In the genomic region with DNA sequence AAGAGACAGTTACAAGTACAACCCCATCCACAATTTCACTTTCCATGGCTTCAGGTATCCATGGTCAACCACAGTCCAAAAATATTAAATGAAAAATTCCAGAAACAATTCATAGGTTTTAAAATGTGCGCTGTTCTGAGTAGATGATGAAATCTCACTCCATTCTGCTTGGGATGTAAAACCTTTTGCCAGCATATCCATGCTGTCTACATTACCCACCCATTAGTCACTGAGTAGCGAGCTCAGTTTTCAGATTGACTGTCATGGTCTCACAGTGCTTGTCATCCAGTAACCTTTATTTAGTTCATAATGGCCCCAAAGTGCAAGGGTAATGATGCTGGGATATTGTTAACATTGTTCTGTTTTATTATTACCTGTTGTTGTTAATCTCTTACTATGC, we compare ENCODE assay signal across 15 cellular contexts. TPM values are rescaled to one million over a fixed set of nuclear protein-coding genes. Genes with fewer than 3 reads are reported as not detected.
DNase-seq lines count a peak whose midpoint lies in the region; ATAC-seq, FAIRE-seq and TF ChIP-seq lines count a peak whose summit lies in the region.
"Had no signal": no experiment of that assay in that cellular context is flagged by ENCODE, and none has a peak within 500 bp of the region (broad histone marks: within the 10 kb centered on the region; RNA-seq: fewer than 3 reads in every experiment).

No MANE protein-coding gene starts in this region.

- H3K27me3 ChIP-seq in breast epithelium (no peaks in the 10 kb centered on the region), testis (no peaks in the 10 kb centered on the region), gastroesophageal sphincter (no peaks in the 10 kb centered on the region)
- H3K27me3 ChIP-seq: BLaER1 treated with 17β-estradiol and CSF1 and Interleukin-3, amounts not matched to agents 10 nM and 100 nM; left lung; pancreas had no signal

- POLR2A ChIA-PET in MCF 10A (lab: Yijun Ruan, JAX), result interaction anchor here (1.3 kb wide), 1 partner anchor 14 kb away, joined by 3 read pairs; no protein-coding TSS in a partner anchor

- no peak for FAIRE-seq in urothelium cell line (lab: Jason Lieb, UNC)
- FAIRE-seq: pancreas had no signal

- peak; percentile 93 for ATAC-seq in activated naive CD8-positive, alpha-beta T cell treated with anti-CD3 and anti-CD28 coated beads, Interleukin-2, amount 50 U/mL, for 24 hours
- no peak for ATAC-seq in gastroesophageal sphincter
- ATAC-seq: left lung, pancreas, T-helper 17 cell had no signal

- TF ChIP-seq POLR2A in breast epithelium (IDR thresholded peaks at IDR 0.05), result no peak
- no peak for TF ChIP-seq POLR2A in testis (IDR thresholded peaks at IDR 0.05)
- no peak for TF ChIP-seq POLR2A in gastroesophageal sphincter (IDR thresholded peaks at IDR 0.05)

- H3K9me3 Mint-ChIP-seq in MCF 10A (ENCODE audit: unreplicated experiment), result no peaks in the 10 kb centered on the region
- H3K9me3 Mint-ChIP-seq in activated naive CD8-positive, alpha-beta T cell treated with anti-CD3 and anti-CD28 coated beads, Interleukin-2, amount 50 U/mL, for 24 hours, result no peaks in the 10 kb centered on the region
- H3K9me3 Mint-ChIP-seq in activated CD4-positive, alpha-beta T cell treated with anti-CD3 and anti-CD28 coated beads, Interleukin-2, amount 10 ng/mL, durations not matched to agents 24 days and 14 days, result no peaks in the 10 kb centered on the region

- 95 to 100% methylated on average over 2 of the region's 2 CpGs for WGBS in testis, 2 donors
- WGBS in gastroesophageal sphincter (ENCODE audit: low coverage in 1 of 2), 2 donors, result 84 to 85% methylated on average over 2 of the region's 2 CpGs

- H3K36me3 ChIP-seq in breast epithelium, result peaks cover 4% of the 10 kb centered on the region
- no peaks in the 10 kb centered on the region for H3K36me3 ChIP-seq in testis (ENCODE audit: low read depth, missing control alignments)
- peaks cover 0 to 48% of the 10 kb centered on the region in 2 donors for H3K36me3 ChIP-seq in gastroesophageal sphincter

- intact Hi-C loops in MCF 10A (cut with micrococcal nuclease), result no loop called here
- intact Hi-C loops in breast epithelium (cut with DNase I; ENCODE audit: low total_unique reads), result no loop called here
- intact Hi-C loops in testis (cut with DNase I; ENCODE audit: low total_unique reads), result no loop called here
- intact Hi-C loops in activated CD4-positive, alpha-beta T cell treated with anti-CD3 and anti-CD28 coated beads, Interleukin-2, amount 10 ng/mL, durations not matched to agents 24 days and 14 days (cut with micrococcal nuclease), result no loop called here

- no peak overlapping the region for H3K4me3 ChIP-seq in breast epithelium
- no peak overlapping the region for H3K4me3 ChIP-seq in testis
- H3K4me3 ChIP-seq in gastroesophageal sphincter, result no peak overlapping the region
- H3K4me3 ChIP-seq: BLaER1 treated with 17β-estradiol and CSF1 and Interleukin-3, amounts not matched to agents 10 nM and 100 nM; left lung; pancreas had no signal

- no peak overlapping the region for H3K27ac Mint-ChIP-seq in MCF 10A (ENCODE audit: low read depth, unreplicated experiment)
- H3K27ac Mint-ChIP-seq in activated naive CD8-positive, alpha-beta T cell treated with anti-CD3 and anti-CD28 coated beads, Interleukin-2, amount 50 U/mL, for 24 hours, result peak overlapping the region; percentile 47
- H3K27ac Mint-ChIP-seq in activated CD4-positive, alpha-beta T cell treated with anti-CD3 and anti-CD28 coated beads, Interleukin-2, amount 10 ng/mL, durations not matched to agents 24 days and 14 days, result no peak overlapping the region
- H3K27ac Mint-ChIP-seq: T-helper 17 cell had no signal

- H3K36me3 Mint-ChIP-seq in MCF 10A (ENCODE audit: insufficient read depth, unreplicated experiment), result peaks cover 63% of the 10 kb centered on the region
- H3K36me3 Mint-ChIP-seq in activated naive CD8-positive, alpha-beta T cell treated with anti-CD3 and anti-CD28 coated beads, Interleukin-2, amount 50 U/mL, for 24 hours (ENCODE audit: low read depth), result peaks cover 51% of the 10 kb centered on the region
- H3K36me3 Mint-ChIP-seq in activated CD4-positive, alpha-beta T cell treated with anti-CD3 and anti-CD28 coated beads, Interleukin-2, amount 10 ng/mL, durations not matched to agents 24 days and 14 days (ENCODE audit: low read depth), result peaks cover 54% of the 10 kb centered on the region

- no peak overlapping the region for H3K4me3 Mint-ChIP-seq in MCF 10A (ENCODE audit: unreplicated experiment)
- H3K4me3 Mint-ChIP-seq in activated naive CD8-positive, alpha-beta T cell treated with anti-CD3 and anti-CD28 coated beads, Interleukin-2, amount 50 U/mL, for 24 hours, result no peak overlapping the region
- H3K4me3 Mint-ChIP-seq in activated CD4-positive, alpha-beta T cell treated with anti-CD3 and anti-CD28 coated beads, Interleukin-2, amount 10 ng/mL, durations not matched to agents 24 days and 14 days, result no peak overlapping the region
- H3K4me3 Mint-ChIP-seq: T-helper 17 cell had no signal

- CTCF ChIA-PET in MCF 10A (lab: Yijun Ruan, JAX), result interaction anchor here (0.6 to 1.6 kb wide), 2 partner anchors 14 to 19 kb away, joined by 3 to 9 read pairs; no protein-coding TSS in a partner anchor

- H3K27me3 Mint-ChIP-seq in MCF 10A (ENCODE audit: insufficient read depth, unreplicated experiment), result no peaks in the 10 kb centered on the region
- no peaks in the 10 kb centered on the region for H3K27me3 Mint-ChIP-seq in activated naive CD8-positive, alpha-beta T cell treated with anti-CD3 and anti-CD28 coated beads, Interleukin-2, amount 50 U/mL, for 24 hours
- H3K27me3 Mint-ChIP-seq in activated CD4-positive, alpha-beta T cell treated with anti-CD3 and anti-CD28 coated beads, Interleukin-2, amount 10 ng/mL, durations not matched to agents 24 days and 14 days, result no peaks in the 10 kb centered on the region
- H3K27me3 Mint-ChIP-seq: T-helper 17 cell had no signal

- no peaks in the 10 kb centered on the region for H3K9me3 ChIP-seq in breast epithelium
- no peaks in the 10 kb centered on the region for H3K9me3 ChIP-seq in testis
- no peaks in the 10 kb centered on the region for H3K9me3 ChIP-seq in gastroesophageal sphincter
- H3K9me3 ChIP-seq: BLaER1 treated with 17β-estradiol and CSF1 and Interleukin-3, amounts not matched to agents 10 nM and 100 nM; left lung; pancreas had no signal

- BruUV-seq in MCF 10A (replicated peaks; lab: Mats Ljungman, UMichigan), result no TSS peak

- no peak for TF ChIP-seq EP300 in gastroesophageal sphincter (IDR thresholded peaks at IDR 0.05)

- no peaks in the 10 kb centered on the region for H3K4me1 ChIP-seq in breast epithelium
- no peaks in the 10 kb centered on the region for H3K4me1 ChIP-seq in testis
- peaks cover 0 to 33% (median 0%) of the 10 kb centered on the region in 3 donors for H3K4me1 ChIP-seq in gastroesophageal sphincter
- H3K4me1 ChIP-seq: pancreas had no signal

- no peak overlapping the region for H3K27ac ChIP-seq in breast epithelium
- no peak overlapping the region for H3K27ac ChIP-seq in testis
- no peak overlapping the region for H3K27ac ChIP-seq in gastroesophageal sphincter
- H3K27ac ChIP-seq: BLaER1 treated with 17β-estradiol and CSF1 and Interleukin-3, amounts not matched to agents 10 nM and 100 nM; left lung; pancreas had no signal

- peaks cover 19% of the 10 kb centered on the region for H3K4me1 Mint-ChIP-seq in MCF 10A (ENCODE audit: insufficient read depth, unreplicated experiment)
- H3K4me1 Mint-ChIP-seq in activated naive CD8-positive, alpha-beta T cell treated with anti-CD3 and anti-CD28 coated beads, Interleukin-2, amount 50 U/mL, for 24 hours, result peaks cover 42% of the 10 kb centered on the region
- H3K4me1 Mint-ChIP-seq in activated CD4-positive, alpha-beta T cell treated with anti-CD3 and anti-CD28 coated beads, Interleukin-2, amount 10 ng/mL, durations not matched to agents 24 days and 14 days, result peaks cover 12% of the 10 kb centered on the region

- no peak for TF ChIP-seq CTCF in MCF 10A (IDR thresholded peaks at IDR 0.05; ENCODE audit: unreplicated experiment)
- TF ChIP-seq CTCF in breast epithelium (IDR thresholded peaks at IDR 0.05), result no peak
- no peak for TF ChIP-seq CTCF in testis (IDR thresholded peaks at IDR 0.05)
- no peak for TF ChIP-seq CTCF in gastroesophageal sphincter (IDR thresholded peaks at IDR 0.05)

- peak; percentile 76 for DNase-seq in MCF 10A (ENCODE audit: unreplicated experiment)
- no peak for DNase-seq in breast epithelium (ENCODE audit: low spot score in 2 of 2)
- no peak for DNase-seq in activated naive CD8-positive, alpha-beta T cell treated with anti-CD3 and anti-CD28 coated beads, Interleukin-2, amount 50 U/mL, for 24 hours
- peak; percentile 54 for DNase-seq in hepatic stellate cell (ENCODE audit: low spot score)
- DNase-seq in urothelium cell line (ENCODE audit: low spot score), result peak; percentile 15
- DNase-seq in testis, result no peak
- DNase-seq in activated CD4-positive, alpha-beta T cell treated with anti-CD3 and anti-CD28 coated beads, Interleukin-2, amount 10 ng/mL, durations not matched to agents 24 days and 14 days, result no peak
- DNase-seq: GF-D8; left lung; NCI-H1694; pancreas; stimulated activated CD4-positive, alpha-beta T cell treated with anti-CD3 and anti-CD28 coated beads, Interleukin-4, amount 100 ng/mL, for 24 hours; T-helper 17 cell had no signal

RNA-seq across cellular contexts. Expression of a gene that starts 40.5 kb away (rescaled TPM):
- total RNA-seq in MCF 10A (2022), result 75.8 and 84.4 TPM in 2 replicates
- 100 to 1,000 TPM in 2 of 3 donors, 10 to 100 TPM in 1; 96.2 to 155 (median 102) TPM for total RNA-seq in breast epithelium
- total RNA-seq in testis, result 100 to 1,000 TPM; 198 to 270 TPM
- 91.0 TPM for polyA plus RNA-seq in testis (ENCODE audit: insufficient read depth, low read depth, low replicate concordance)
- total RNA-seq in gastroesophageal sphincter, result 100 to 1,000 TPM; 132 to 170 (median 137) TPM
- 76.5 and 90.8 TPM in 2 replicates for total RNA-seq in activated CD4-positive, alpha-beta T cell treated with anti-CD3 and anti-CD28 coated beads, Interleukin-2, amount 10 ng/mL, durations not matched to agents 24 days and 14 days

Comparison
In these comparisons a context has a peak if more than half of its experiments do, and no peak if none do; other contexts are left out.
1. DNase-seq: peak in MCF 10A (single experiment), hepatic stellate cell (single experiment) and urothelium cell line (single experiment); none in breast epithelium (0 of 2), activated naive CD8-positive, alpha-beta T cell treated with anti-CD3 and anti-CD28 coated beads, Interleukin-2, amount 50 U/mL, for 24 hours (single experiment), testis (single experiment) and activated CD4-positive, alpha-beta T cell treated with anti-CD3 and anti-CD28 coated beads, Interleukin-2, amount 10 ng/mL, durations not matched to agents 24 days and 14 days (single experiment).